In the genomic region with DNA sequence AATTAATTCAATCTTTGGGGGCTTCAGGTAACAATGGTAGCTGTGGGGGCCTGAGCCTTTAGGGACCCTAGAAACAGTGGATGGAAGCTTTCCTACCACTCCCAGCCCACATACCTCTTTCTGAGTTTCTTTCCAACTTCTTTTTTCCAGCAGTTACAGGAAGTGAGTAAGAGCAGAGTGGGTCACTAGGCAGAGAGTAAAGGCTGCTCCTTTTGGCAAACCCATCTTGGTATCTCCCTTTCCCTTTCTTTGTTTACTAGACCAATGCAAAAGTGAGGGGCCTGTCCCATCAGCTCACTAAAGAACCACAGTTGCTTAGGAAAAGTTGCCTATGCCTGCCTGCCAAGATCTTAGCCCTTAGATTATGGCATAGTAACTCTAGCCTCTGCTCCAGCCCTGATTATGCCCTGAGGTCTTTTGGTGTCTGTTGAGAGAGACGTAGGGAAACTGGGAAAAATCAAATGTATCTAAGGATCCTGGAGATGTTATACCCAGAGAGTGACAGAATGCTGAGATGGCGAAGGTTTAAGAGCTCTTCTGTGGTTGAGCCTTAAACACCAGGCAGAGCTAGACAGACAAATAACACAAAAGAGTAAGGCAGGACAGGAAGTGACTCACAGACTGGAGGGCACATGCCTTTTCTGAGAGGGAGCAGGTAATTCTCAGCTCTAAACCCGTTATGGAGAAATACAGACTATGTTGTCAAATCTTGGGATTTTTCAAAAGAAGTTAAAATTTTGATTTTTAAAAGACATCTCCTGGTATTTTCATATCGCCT, we compare ENCODE assay signal across 9 cellular contexts. TPM values are rescaled to one million over a fixed set of nuclear protein-coding genes. Genes with fewer than 3 reads are reported as not detected.
DNase-seq lines count a peak whose midpoint lies in the region; ATAC-seq, FAIRE-seq and TF ChIP-seq lines count a peak whose summit lies in the region.
"Had no signal": no experiment of that assay in that cellular context is flagged by ENCODE, and none has a peak within 500 bp of the region (broad histone marks: within the 10 kb centered on the region; RNA-seq: fewer than 3 reads in every experiment).

No MANE protein-coding gene starts in this region.

- DNase-seq in AG08396 (ENCODE audit: low spot score) = peak; percentile 35
- peak; percentile 55 for DNase-seq in H54 (ENCODE audit: insufficient read length, low spot score)
- peak; percentile 51 for DNase-seq in fibroblast of villous mesenchyme (ENCODE audit: low read depth)
- no peak for DNase-seq in SHP77 treated with DMSO at 0.1 percent for 48 hours (lab: John Stamatoyannopoulos, UW)
- DNase-seq in NCI-H2171 (lab: John Stamatoyannopoulos, UW) = no peak
- DNase-seq: stimulated activated CD8-positive, alpha-beta memory T cell treated with anti-CD3 and anti-CD28 coated beads, Interleukin-4, amount 100 ng/mL, for 48 hours had no signal

- ATAC-seq in SK-N-SH treated with all-trans-retinoic acid at 6 μM for 48 hours = peak; percentile 89
- no peak for ATAC-seq in GM18867 (IDR thresholded peaks at IDR 0.05; ENCODE audit: unreplicated experiment)
- ATAC-seq in GM19023 (IDR thresholded peaks at IDR 0.05; ENCODE audit: unreplicated experiment) = no peak

- H3K4me3 ChIP-seq in fibroblast of villous mesenchyme (ENCODE audit: low read depth, low read length) = no peak overlapping the region

- FAIRE-seq in H54 (lab: Jason Lieb, UNC) = peak; percentile 81

- TF ChIP-seq POLR2A in H54 (IDR thresholded peaks at IDR 0.05; ENCODE audit: low read depth, low read length) = no peak

- no peak for TF ChIP-seq CTCF in fibroblast of villous mesenchyme (IDR thresholded peaks at IDR 0.05; ENCODE audit: insufficient read depth, low read depth, low read length)

TF ChIP-seq in SK-N-SH treated with all-trans-retinoic acid at 6 μM for 48 hours, 23 proteins besides CTCF, POLR2A, EP300 and RAD21:
- TF ChIP-seq ZNF8 (CRISPR knock-in tag; IDR thresholded peaks at IDR 0.05) = no peak
- TF ChIP-seq CSDC2 (CRISPR knock-in tag; IDR thresholded peaks at IDR 0.05) = no peak
- TF ChIP-seq BACH2 (CRISPR knock-in tag; IDR thresholded peaks at IDR 0.05; ENCODE audit: borderline replicate concordance) = no peak
- no peak for TF ChIP-seq PPARA (CRISPR knock-in tag; IDR thresholded peaks at IDR 0.05; ENCODE audit: borderline replicate concordance)
- no peak for TF ChIP-seq CREB5 (CRISPR knock-in tag; IDR thresholded peaks at IDR 0.05; ENCODE audit: low read depth)
- TF ChIP-seq CSRNP3 (CRISPR knock-in tag; IDR thresholded peaks at IDR 0.05) = no peak
- TF ChIP-seq TCF4 (CRISPR knock-in tag; IDR thresholded peaks at IDR 0.05; ENCODE audit: borderline replicate concordance) = no peak
- no peak for TF ChIP-seq TSHZ2 (CRISPR knock-in tag; IDR thresholded peaks at IDR 0.05)
- no peak for TF ChIP-seq ISL1 (CRISPR knock-in tag; IDR thresholded peaks at IDR 0.05)
- TF ChIP-seq ZC3H10 (CRISPR knock-in tag; IDR thresholded peaks at IDR 0.05) = no peak

RNA-seq across cellular contexts. Expression of gene CHGB, which starts 7.7 kb away (rescaled TPM):
- under 0.01 and 0.43 TPM in 2 replicates for total RNA-seq in fibroblast of villous mesenchyme

RNA-seq across cellular contexts. Expression of gene TRMT6, which starts 31.3 kb away (rescaled TPM):
- total RNA-seq in fibroblast of villous mesenchyme = 6.8 and 9.9 TPM in 2 replicates

RNA-seq across cellular contexts. Expression of gene MCM8, which starts 31.4 kb away (rescaled TPM):
- 8.4 and 13.0 TPM in 2 replicates for total RNA-seq in fibroblast of villous mesenchyme

Comparison
In these comparisons a context has a peak if more than half of its experiments do, and no peak if none do; other contexts are left out.
1. DNase-seq: peak in AG08396 (single experiment), H54 (single experiment) and fibroblast of villous mesenchyme (single experiment); none in SHP77 treated with DMSO at 0.1 percent for 48 hours (single experiment) and NCI-H2171 (single experiment).